In the genomic region with DNA sequence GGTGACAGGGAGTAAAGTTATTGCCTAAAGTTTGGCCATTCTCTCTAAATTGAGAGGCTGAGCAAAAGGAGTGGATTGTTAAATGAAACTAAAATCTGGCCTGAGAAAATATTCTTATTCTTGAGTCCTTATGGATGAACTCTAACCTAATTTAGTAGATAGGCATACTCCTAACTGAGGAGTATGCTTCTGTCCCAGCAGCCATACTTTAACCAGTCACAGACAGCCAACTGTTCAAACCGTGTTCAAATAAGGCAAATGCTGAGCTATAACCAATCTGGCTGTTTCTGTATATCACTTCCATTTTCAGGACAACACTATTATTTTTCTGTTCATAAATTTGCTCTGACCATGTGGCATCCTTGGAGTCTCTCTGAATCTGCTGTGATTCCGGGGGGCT, we compare ENCODE assay signal across 9 cellular contexts.
DNase-seq lines count a peak whose midpoint lies in the region; ATAC-seq and TF ChIP-seq lines count a peak whose summit lies in the region.
"Had no signal": no experiment of that assay in that cellular context is flagged by ENCODE, and none has a peak within 500 bp of the region (broad histone marks: within the 10 kb centered on the region; RNA-seq: fewer than 3 reads in every experiment).

No MANE protein-coding gene starts in this region.

- H3K4me3 ChIP-seq in esophagus muscularis mucosa, result peak overlapping the region in 3 of 4 donors; percentile 19 to 41 (median 25)
- H3K4me3 ChIP-seq: skin epidermis had no signal

- ATAC-seq in GM18499 (IDR thresholded peaks at IDR 0.05; ENCODE audit: insufficient read depth, unreplicated experiment), result peak; percentile 18
- ATAC-seq in GM21367 (IDR thresholded peaks at IDR 0.05; ENCODE audit: unreplicated experiment), result peak; percentile 17
- ATAC-seq in HG03342 (IDR thresholded peaks at IDR 0.05; ENCODE audit: unreplicated experiment), result peak; percentile 35

- no peak for TF ChIP-seq CTCF in esophagus muscularis mucosa (IDR thresholded peaks at IDR 0.05)

- DNase-seq in esophagus muscularis mucosa (ENCODE audit: extremely low spot score) (no peak), cortex of kidney (lab: John Stamatoyannopoulos, UW) (no peak), HuH-7.5 (ENCODE audit: low spot score) (no peak), SK-N-DZ (ENCODE audit: low spot score) (no peak), MV-4-11 (lab: John Stamatoyannopoulos, UW) (no peak)

- no peak for TF ChIP-seq POLR2A in esophagus muscularis mucosa (IDR thresholded peaks at IDR 0.05; ENCODE audit: low read depth)

- H3K36me3 ChIP-seq in esophagus muscularis mucosa, result no peaks in the 10 kb centered on the region

- intact Hi-C loops in esophagus muscularis mucosa (cut with DNase I), result no loop called here

- H3K4me1 ChIP-seq in esophagus muscularis mucosa, result peaks cover 0 to 8% (median 6%) of the 10 kb centered on the region in 4 donors

- no peaks in the 10 kb centered on the region for H3K27me3 ChIP-seq in esophagus muscularis mucosa

- H3K27ac ChIP-seq in esophagus muscularis mucosa (replicated peaks in 1 of 4), result peak overlapping the region in 1 of 4 donors; percentile 34

- 55% methylated on average over 2 of the region's 2 CpGs for WGBS in esophagus muscularis mucosa

- no peak for TF ChIP-seq EP300 in esophagus muscularis mucosa (IDR thresholded peaks at IDR 0.05)

- H3K9me3 ChIP-seq in esophagus muscularis mucosa, result no peaks in the 10 kb centered on the region
